In the genomic region with DNA sequence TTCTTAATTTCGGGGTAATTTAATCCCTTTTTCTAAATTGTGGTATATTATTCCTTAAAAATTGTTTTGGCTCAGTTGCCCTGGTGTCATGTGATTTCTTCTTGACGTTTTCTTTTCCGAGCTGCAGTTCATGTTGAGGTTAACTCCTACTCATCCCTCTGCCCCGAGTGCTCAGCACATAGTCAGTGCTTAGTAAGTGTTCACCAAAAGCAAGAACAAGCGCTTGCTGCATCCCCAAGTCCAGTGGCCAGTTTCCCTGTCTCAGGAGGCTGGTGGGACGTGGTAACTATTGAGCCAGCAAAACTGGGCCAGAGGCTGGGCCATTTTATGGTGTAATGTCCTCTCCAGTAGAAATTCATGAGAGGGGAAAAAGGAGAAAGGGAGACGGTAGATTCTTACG, we compare ENCODE assay signal across 1 cellular context.
TF ChIP-seq lines count a peak whose summit lies in the region.

No MANE protein-coding gene starts in this region.

TF ChIP-seq in GM23338, 12 proteins besides CTCF, POLR2A, EP300 and RAD21 (continued from another document):
- TF ChIP-seq EZH2 (IDR thresholded peaks at IDR 0.05; ENCODE audit: low read depth, unreplicated experiment) (no peak), EZH2phosphoT487 (IDR thresholded peaks at IDR 0.05; ENCODE audit: unreplicated experiment) (no peak), STAT1 (IDR thresholded peaks at IDR 0.05; ENCODE audit: unreplicated experiment) (no peak), POLR2AphosphoS5 (IDR thresholded peaks at IDR 0.05; ENCODE audit: low read depth) (no peak), NANOG (IDR thresholded peaks at IDR 0.05; ENCODE audit: borderline replicate concordance) (no peak), ZNF331 (CRISPR knock-in tag; IDR thresholded peaks at IDR 0.05; ENCODE audit: low read depth) (no peak), CREB1 (CRISPR knock-in tag; IDR thresholded peaks at IDR 0.05; ENCODE audit: low read depth) (no peak), ZNF114 (CRISPR knock-in tag; IDR thresholded peaks at IDR 0.05) (no peak)
- TF ChIP-seq, protein P1, sequence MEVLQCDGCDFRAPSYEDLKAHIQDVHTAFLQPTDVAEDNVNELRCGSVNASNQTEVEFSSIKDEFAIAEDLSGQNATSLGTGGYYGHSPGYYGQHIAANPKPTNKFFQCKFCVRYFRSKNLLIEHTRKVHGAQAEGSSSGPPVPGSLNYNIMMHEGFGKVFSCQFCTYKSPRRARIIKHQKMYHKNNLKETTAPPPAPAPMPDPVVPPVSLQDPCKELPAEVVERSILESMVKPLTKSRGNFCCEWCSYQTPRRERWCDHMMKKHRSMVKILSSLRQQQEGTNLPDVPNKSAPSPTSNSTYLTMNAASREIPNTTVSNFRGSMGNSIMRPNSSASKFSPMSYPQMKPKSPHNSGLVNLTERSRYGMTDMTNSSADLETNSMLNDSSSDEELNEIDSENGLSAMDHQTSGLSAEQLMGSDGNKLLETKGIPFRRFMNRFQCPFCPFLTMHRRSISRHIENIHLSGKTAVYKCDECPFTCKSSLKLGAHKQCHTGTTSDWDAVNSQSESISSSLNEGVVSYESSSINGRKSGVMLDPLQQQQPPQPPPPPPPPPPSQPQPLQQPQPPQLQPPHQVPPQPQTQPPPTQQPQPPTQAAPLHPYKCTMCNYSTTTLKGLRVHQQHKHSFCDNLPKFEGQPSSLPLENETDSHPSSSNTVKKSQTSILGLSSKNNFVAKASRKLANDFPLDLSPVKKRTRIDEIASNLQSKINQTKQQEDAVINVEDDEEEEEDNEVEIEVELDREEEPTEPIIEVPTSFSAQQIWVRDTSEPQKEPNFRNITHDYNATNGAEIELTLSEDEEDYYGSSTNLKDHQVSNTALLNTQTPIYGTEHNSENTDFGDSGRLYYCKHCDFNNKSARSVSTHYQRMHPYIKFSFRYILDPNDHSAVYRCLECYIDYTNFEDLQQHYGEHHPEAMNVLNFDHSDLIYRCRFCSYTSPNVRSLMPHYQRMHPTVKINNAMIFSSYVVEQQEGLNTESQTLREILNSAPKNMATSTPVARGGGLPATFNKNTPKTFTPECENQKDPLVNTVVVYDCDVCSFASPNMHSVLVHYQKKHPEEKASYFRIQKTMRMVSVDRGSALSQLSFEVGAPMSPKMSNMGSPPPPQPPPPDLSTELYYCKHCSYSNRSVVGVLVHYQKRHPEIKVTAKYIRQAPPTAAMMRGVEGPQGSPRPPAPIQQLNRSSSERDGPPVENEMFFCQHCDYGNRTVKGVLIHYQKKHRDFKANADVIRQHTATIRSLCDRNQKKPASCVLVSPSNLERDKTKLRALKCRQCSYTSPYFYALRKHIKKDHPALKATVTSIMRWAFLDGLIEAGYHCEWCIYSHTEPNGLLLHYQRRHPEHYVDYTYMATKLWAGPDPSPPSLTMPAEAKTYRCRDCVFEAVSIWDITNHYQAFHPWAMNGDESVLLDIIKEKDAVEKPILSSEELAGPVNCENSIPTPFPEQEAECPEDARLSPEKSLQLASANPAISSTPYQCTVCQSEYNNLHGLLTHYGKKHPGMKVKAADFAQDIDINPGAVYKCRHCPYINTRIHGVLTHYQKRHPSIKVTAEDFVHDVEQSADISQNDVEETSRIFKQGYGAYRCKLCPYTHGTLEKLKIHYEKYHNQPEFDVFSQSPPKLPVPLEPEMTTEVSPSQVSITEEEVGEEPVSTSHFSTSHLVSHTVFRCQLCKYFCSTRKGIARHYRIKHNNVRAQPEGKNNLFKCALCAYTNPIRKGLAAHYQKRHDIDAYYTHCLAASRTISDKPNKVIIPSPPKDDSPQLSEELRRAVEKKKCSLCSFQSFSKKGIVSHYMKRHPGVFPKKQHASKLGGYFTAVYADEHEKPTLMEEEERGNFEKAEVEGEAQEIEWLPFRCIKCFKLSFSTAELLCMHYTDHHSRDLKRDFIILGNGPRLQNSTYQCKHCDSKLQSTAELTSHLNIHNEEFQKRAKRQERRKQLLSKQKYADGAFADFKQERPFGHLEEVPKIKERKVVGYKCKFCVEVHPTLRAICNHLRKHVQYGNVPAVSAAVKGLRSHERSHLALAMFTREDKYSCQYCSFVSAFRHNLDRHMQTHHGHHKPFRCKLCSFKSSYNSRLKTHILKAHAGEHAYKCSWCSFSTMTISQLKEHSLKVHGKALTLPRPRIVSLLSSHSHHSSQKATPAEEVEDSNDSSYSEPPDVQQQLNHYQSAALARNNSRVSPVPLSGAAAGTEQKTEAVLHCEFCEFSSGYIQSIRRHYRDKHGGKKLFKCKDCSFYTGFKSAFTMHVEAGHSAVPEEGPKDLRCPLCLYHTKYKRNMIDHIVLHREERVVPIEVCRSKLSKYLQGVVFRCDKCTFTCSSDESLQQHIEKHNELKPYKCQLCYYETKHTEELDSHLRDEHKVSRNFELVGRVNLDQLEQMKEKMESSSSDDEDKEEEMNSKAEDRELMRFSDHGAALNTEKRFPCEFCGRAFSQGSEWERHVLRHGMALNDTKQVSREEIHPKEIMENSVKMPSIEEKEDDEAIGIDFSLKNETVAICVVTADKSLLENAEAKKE (CRISPR knock-in tag; IDR thresholded peaks at IDR 0.05), result no peak
- TF ChIP-seq, protein P2, sequence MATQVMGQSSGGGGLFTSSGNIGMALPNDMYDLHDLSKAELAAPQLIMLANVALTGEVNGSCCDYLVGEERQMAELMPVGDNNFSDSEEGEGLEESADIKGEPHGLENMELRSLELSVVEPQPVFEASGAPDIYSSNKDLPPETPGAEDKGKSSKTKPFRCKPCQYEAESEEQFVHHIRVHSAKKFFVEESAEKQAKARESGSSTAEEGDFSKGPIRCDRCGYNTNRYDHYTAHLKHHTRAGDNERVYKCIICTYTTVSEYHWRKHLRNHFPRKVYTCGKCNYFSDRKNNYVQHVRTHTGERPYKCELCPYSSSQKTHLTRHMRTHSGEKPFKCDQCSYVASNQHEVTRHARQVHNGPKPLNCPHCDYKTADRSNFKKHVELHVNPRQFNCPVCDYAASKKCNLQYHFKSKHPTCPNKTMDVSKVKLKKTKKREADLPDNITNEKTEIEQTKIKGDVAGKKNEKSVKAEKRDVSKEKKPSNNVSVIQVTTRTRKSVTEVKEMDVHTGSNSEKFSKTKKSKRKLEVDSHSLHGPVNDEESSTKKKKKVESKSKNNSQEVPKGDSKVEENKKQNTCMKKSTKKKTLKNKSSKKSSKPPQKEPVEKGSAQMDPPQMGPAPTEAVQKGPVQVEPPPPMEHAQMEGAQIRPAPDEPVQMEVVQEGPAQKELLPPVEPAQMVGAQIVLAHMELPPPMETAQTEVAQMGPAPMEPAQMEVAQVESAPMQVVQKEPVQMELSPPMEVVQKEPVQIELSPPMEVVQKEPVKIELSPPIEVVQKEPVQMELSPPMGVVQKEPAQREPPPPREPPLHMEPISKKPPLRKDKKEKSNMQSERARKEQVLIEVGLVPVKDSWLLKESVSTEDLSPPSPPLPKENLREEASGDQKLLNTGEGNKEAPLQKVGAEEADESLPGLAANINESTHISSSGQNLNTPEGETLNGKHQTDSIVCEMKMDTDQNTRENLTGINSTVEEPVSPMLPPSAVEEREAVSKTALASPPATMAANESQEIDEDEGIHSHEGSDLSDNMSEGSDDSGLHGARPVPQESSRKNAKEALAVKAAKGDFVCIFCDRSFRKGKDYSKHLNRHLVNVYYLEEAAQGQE (IDR thresholded peaks at IDR 0.05; ENCODE audit: unreplicated experiment), result no peak
- TF ChIP-seq, protein P3, sequence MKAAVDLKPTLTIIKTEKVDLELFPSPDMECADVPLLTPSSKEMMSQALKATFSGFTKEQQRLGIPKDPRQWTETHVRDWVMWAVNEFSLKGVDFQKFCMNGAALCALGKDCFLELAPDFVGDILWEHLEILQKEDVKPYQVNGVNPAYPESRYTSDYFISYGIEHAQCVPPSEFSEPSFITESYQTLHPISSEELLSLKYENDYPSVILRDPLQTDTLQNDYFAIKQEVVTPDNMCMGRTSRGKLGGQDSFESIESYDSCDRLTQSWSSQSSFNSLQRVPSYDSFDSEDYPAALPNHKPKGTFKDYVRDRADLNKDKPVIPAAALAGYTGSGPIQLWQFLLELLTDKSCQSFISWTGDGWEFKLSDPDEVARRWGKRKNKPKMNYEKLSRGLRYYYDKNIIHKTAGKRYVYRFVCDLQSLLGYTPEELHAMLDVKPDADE (IDR thresholded peaks at IDR 0.05), result no peak
